Comparison of ENCODE assay signal across 16 cellular contexts in genomic region chr9:27355166-27355565, GRCh38. TPM values are rescaled to one million over a fixed set of nuclear protein-coding genes. Genes with fewer than 3 reads are reported as not detected.
DNase-seq lines count a peak whose midpoint lies in the region; TF ChIP-seq lines count a peak whose summit lies in the region.
"Had no signal": no experiment of that assay in that cellular context is flagged by ENCODE, and none has a peak within 500 bp of the region (broad histone marks: within the 10 kb centered on the region; RNA-seq: fewer than 3 reads in every experiment).

No MANE protein-coding gene starts in this region.

- no peaks in the 10 kb centered on the region for H3K27me3 ChIP-seq in brain microvascular endothelial cell (replicated peaks)
- H3K27me3 ChIP-seq: MG63, Peyer's patch had no signal

- H3K36me3 Mint-ChIP-seq in osteocyte (ENCODE audit: unreplicated experiment): peaks cover 8% of the 10 kb centered on the region

- peak overlapping the region; percentile 76 for H3K27ac Mint-ChIP-seq in osteocyte (ENCODE audit: unreplicated experiment)

- H3K4me3 Mint-ChIP-seq in osteocyte (ENCODE audit: unreplicated experiment): no peak overlapping the region

- H3K9me3 Mint-ChIP-seq in osteocyte (ENCODE audit: unreplicated experiment): no peaks in the 10 kb centered on the region

- H3K36me3 ChIP-seq in brain microvascular endothelial cell (replicated peaks): no peaks in the 10 kb centered on the region
- H3K36me3 ChIP-seq: MG63 had no signal

- H3K27me3 Mint-ChIP-seq in osteocyte (ENCODE audit: unreplicated experiment): no peaks in the 10 kb centered on the region

- peaks cover 35% of the 10 kb centered on the region for H3K4me1 Mint-ChIP-seq in osteocyte (ENCODE audit: unreplicated experiment)

- in situ Hi-C loops in brain microvascular endothelial cell (cut with HindIII; ENCODE audit: low pct_ligation_motif_present, low sequenced_read_pairs): no loop called here

- TF ChIP-seq CTCF in brain microvascular endothelial cell (IDR thresholded peaks at IDR 0.05; ENCODE audit: low read depth, low read length, missing control alignments): no peak
- TF ChIP-seq CTCF in fibroblast of pulmonary artery (IDR thresholded peaks at IDR 0.05; ENCODE audit: low read length, missing control alignments): no peak
- no peak for TF ChIP-seq CTCF in osteocyte (IDR thresholded peaks at IDR 0.05)

- H3K4me3 ChIP-seq in brain microvascular endothelial cell (ENCODE audit: low read depth, low read length): no peak overlapping the region
- no peak overlapping the region for H3K4me3 ChIP-seq in fibroblast of pulmonary artery (replicated peaks; ENCODE audit: low read depth, low read length)
- H3K4me3 ChIP-seq: MG63, Peyer's patch had no signal

- H3K27ac ChIP-seq in brain microvascular endothelial cell: peak overlapping the region; percentile 76

- DNase-seq in EH (ENCODE audit: low read depth): peak; percentile 23
- peak; percentile 90 for DNase-seq in brain microvascular endothelial cell
- peak; percentile 13 for DNase-seq in fibroblast of pulmonary artery (ENCODE audit: low read depth)
- no peak for DNase-seq in osteocyte (ENCODE audit: extremely low spot score, unreplicated experiment)
- DNase-seq in NCI-H510A (lab: John Stamatoyannopoulos, UW): no peak
- no peak for DNase-seq in NCI-H446 (lab: John Stamatoyannopoulos, UW)
- no peak for DNase-seq in AG08396 (ENCODE audit: low spot score)
- DNase-seq in NCI-H1092 (lab: John Stamatoyannopoulos, UW): no peak
- DNase-seq: Caco-2, GOT3, MG63, NCI-H1105, NCI-H2029, NCI-H524, Peyer's patch, SHP77 had no signal

RNA-seq across cellular contexts. Expression of gene EQTN, which starts 58.2 kb away (rescaled TPM):
- total RNA-seq in osteocyte: not detected in 2 replicates
- total RNA-seq: Caco-2 had no signal

Comparison
In these comparisons a context has a peak if more than half of its experiments do, and no peak if none do; other contexts are left out.
1. DNase-seq: peak in EH (single experiment), brain microvascular endothelial cell (single experiment) and fibroblast of pulmonary artery (single experiment); none in osteocyte (single experiment), NCI-H510A (single experiment), NCI-H446 (0 of 2), AG08396 (single experiment) and NCI-H1092 (single experiment).